In genomic region chr3:139607981-139608380, GRCh38 we compare ENCODE assay signal across 7 cellular contexts.
"Had no signal": no experiment of that assay in that cellular context is flagged by ENCODE, and none has a peak within 500 bp of the region (broad histone marks: within the 10 kb centered on the region; RNA-seq: fewer than 3 reads in every experiment).

No MANE protein-coding gene starts in this region.

- H3K27ac Mint-ChIP-seq: IgD-negative memory B cell had no signal

- FAIRE-seq: HepG2 had no signal

- ATAC-seq: HepG2 had no signal

- H3K36me3 Mint-ChIP-seq: IgD-negative memory B cell had no signal

- H3K4me3 Mint-ChIP-seq: IgD-negative memory B cell had no signal

- H3K27me3 Mint-ChIP-seq: IgD-negative memory B cell had no signal

- H3K4me3 ChIP-seq: GM23248 had no signal

- H3K4me1 Mint-ChIP-seq: IgD-negative memory B cell had no signal

- H3K4me2 ChIP-seq: KMS-11 had no signal

- H3K9me3 Mint-ChIP-seq: IgD-negative memory B cell had no signal

- H3K27ac ChIP-seq: GM23248, KMS-11 had no signal

- H2AFZ ChIP-seq: GM23248 had no signal

- DNase-seq: GM23248, H7, HCEC 1CT, KBM-7 had no signal

- H3K9ac ChIP-seq: GM23248, KMS-11 had no signal
